Comparison of ENCODE assay signal across 21 cellular contexts in genomic region chr16:64542152-64542551, GRCh38.
DNase-seq lines count a peak whose midpoint lies in the region; ATAC-seq, FAIRE-seq and TF ChIP-seq lines count a peak whose summit lies in the region.
"Had no signal": no experiment of that assay in that cellular context is flagged by ENCODE, and none has a peak within 500 bp of the region (broad histone marks: within the 10 kb centered on the region; RNA-seq: fewer than 3 reads in every experiment).

No MANE protein-coding gene starts in this region.

- TF ChIP-seq CTCF in A549 (IDR thresholded peaks at IDR 0.05) = no peak
- TF ChIP-seq CTCF in IMR-90 (conservative IDR thresholded peaks at IDR 0.05; ENCODE audit: low read depth, low read length) = no peak
- TF ChIP-seq CTCF in nephron (IDR thresholded peaks at IDR 0.05; ENCODE audit: unreplicated experiment in 3 of 3) = no peak

- H3K27ac Mint-ChIP-seq in nephron = peak overlapping the region in 2 of 3 experiments; percentile 19 to 48
- H3K27ac Mint-ChIP-seq: B cell; CD4-positive, alpha-beta T cell; CD8-positive, alpha-beta T cell had no signal

- H3K27me3 ChIP-seq in IMR-90 (ENCODE audit: control insufficient read depth, insufficient read depth, low read length) = no peaks in the 10 kb centered on the region
- no peaks in the 10 kb centered on the region for H3K27me3 ChIP-seq in effector memory CD4-positive, alpha-beta T cell (replicated peaks; ENCODE audit: control insufficient read depth, insufficient read depth, low read length, poor library complexity, severe bottlenecking)
- H3K27me3 ChIP-seq: BLaER1 treated with 17β-estradiol and CSF1 and Interleukin-3, amounts not matched to agents 10 nM and 100 nM had no signal

- no peak overlapping the region for H2BK5ac ChIP-seq in IMR-90 (ENCODE audit: low read depth, low read length, poor library complexity, severe bottlenecking)

- H4K5ac ChIP-seq in IMR-90 (ENCODE audit: low read depth, low read length) = no peak overlapping the region

- H3K14ac ChIP-seq in IMR-90 (replicated peaks; ENCODE audit: low read depth, low read length) = no peak overlapping the region

- H2BK15ac ChIP-seq in IMR-90 (ENCODE audit: low read depth, low read length) = no peak overlapping the region

- H3K9me1 ChIP-seq in IMR-90 (ENCODE audit: insufficient read depth, low read length) = no peaks in the 10 kb centered on the region

- CTCF ChIA-PET in A549 (lab: Yijun Ruan, JAX) (no interaction called here), IMR-90 (lab: Yijun Ruan, JAX) (no interaction called here)

- H3K4me1 Mint-ChIP-seq in nephron = peaks cover 24% of the 10 kb centered on the region
- H3K4me1 Mint-ChIP-seq: B cell had no signal

- no peak for FAIRE-seq in A549 (lab: Jason Lieb, UNC)
- FAIRE-seq: A204.1, D721Med, G401.6, GM12891, GM19239 had no signal

- H3K18ac ChIP-seq in IMR-90 (ENCODE audit: low read depth, low read length) = no peak overlapping the region

- no peak overlapping the region for H4K91ac ChIP-seq in IMR-90 (ENCODE audit: insufficient read depth, low read depth, low read length)

- dilution Hi-C loops in IMR-90 (cut with HindIII; ENCODE audit: low sequenced_read_pairs, unreplicated experiment) = no loop called here

- BruUV-seq in IMR-90 (replicated peaks; lab: Mats Ljungman, UMichigan) = no TSS peak

- intact Hi-C loops in IMR-90 (cut with micrococcal nuclease) = no loop called here

- WGBS in A549 (ENCODE audit: missing lambda C conversion rate) = 11% methylated on average over 2 of the region's 2 CpGs
- WGBS in IMR-90 (ENCODE audit: extremely low coverage in 2 of 2, insufficient read length in 1 of 2), 2 experiments = no CpG with 5 or more reads among the region's 2 CpGs

- H3K4me3 ChIP-seq in A549 (no peak overlapping the region), IMR-90 (ENCODE audit: insufficient read depth, low read depth, low read length) (no peak overlapping the region)
- H3K4me3 ChIP-seq in effector memory CD4-positive, alpha-beta T cell (ENCODE audit: insufficient read depth, low read depth, low read length, poor library complexity, severe bottlenecking) = no peak overlapping the region
- H3K4me3 ChIP-seq: BLaER1 treated with 17β-estradiol and CSF1 and Interleukin-3, amounts not matched to agents 10 nM and 100 nM had no signal

- H3K4ac ChIP-seq in IMR-90 (ENCODE audit: low read depth, low read length) = no peak overlapping the region

- no peak for TF ChIP-seq EP300 in A549 (IDR thresholded peaks at IDR 0.05)

- no peak overlapping the region for H4K8ac ChIP-seq in IMR-90 (ENCODE audit: low read depth in 2 of 2, low read length in 2 of 2)

- TF ChIP-seq RAD21 in A549 (conservative IDR thresholded peaks at IDR 0.05 in 1 of 2, IDR thresholded peaks at IDR 0.05 in 1 of 2) = no peak
- TF ChIP-seq RAD21 in IMR-90 (IDR thresholded peaks at IDR 0.05; ENCODE audit: low read length) = no peak

- H3K36me3 ChIP-seq in IMR-90 (ENCODE audit: control insufficient read depth, insufficient read depth, low read length) = no peaks in the 10 kb centered on the region
- no peaks in the 10 kb centered on the region for H3K36me3 ChIP-seq in effector memory CD4-positive, alpha-beta T cell (ENCODE audit: control insufficient read depth, insufficient read depth, low read length)
- H3K36me3 ChIP-seq: BLaER1 treated with 17β-estradiol and CSF1 and Interleukin-3, amounts not matched to agents 10 nM and 100 nM had no signal

- peaks cover 3% of the 10 kb centered on the region for H3K9me3 Mint-ChIP-seq in nephron

- H2BK120ac ChIP-seq in IMR-90 (ENCODE audit: low read depth, low read length) = no peak overlapping the region

- H3K27ac ChIP-seq in A549 (no peak overlapping the region), IMR-90 (ENCODE audit: insufficient read depth, low read length) (no peak overlapping the region)
- no peak overlapping the region for H3K27ac ChIP-seq in effector memory CD4-positive, alpha-beta T cell (ENCODE audit: insufficient read depth, low read length, poor library complexity, severe bottlenecking)
- H3K27ac ChIP-seq: BLaER1 treated with 17β-estradiol and CSF1 and Interleukin-3, amounts not matched to agents 10 nM and 100 nM; C4-2B had no signal

- no peak overlapping the region for H2BK20ac ChIP-seq in IMR-90 (ENCODE audit: low read depth, low read length)

- no peak overlapping the region for H3K23ac ChIP-seq in IMR-90 (ENCODE audit: low read depth, low read length)

- ATAC-seq in A549 (no peak), IMR-90 (ENCODE audit: low read depth) (no peak)
- ATAC-seq in stimulated activated naive CD8-positive, alpha-beta T cell treated with anti-CD3 and anti-CD28 coated beads, Interleukin-15, Interleukin-2, amounts not matched to agents 100 U/mL and 50 U/mL, for 24 hours = no peak
- ATAC-seq: CD8-positive, alpha-beta T cell had no signal

- TF ChIP-seq POLR2A in A549 (IDR thresholded peaks at IDR 0.05; ENCODE audit: low read length) (no peak), IMR-90 (IDR thresholded peaks at IDR 0.05; ENCODE audit: low read depth, low read length) (no peak)

- H3K27me3 Mint-ChIP-seq in nephron (ENCODE audit: low read depth) = no peaks in the 10 kb centered on the region
- H3K27me3 Mint-ChIP-seq: B cell; CD4-positive, alpha-beta T cell had no signal

- H2AK9ac ChIP-seq in IMR-90 (replicated peaks; ENCODE audit: low read depth, low read length, poor library complexity) = no peak overlapping the region

- H3K4me2 ChIP-seq in A549 = no peak overlapping the region
- H3K4me2 ChIP-seq in IMR-90 (ENCODE audit: low read depth, low read length) = no peak overlapping the region
- H3K4me2 ChIP-seq: BLaER1 treated with 17β-estradiol and CSF1 and Interleukin-3, amounts not matched to agents 10 nM and 100 nM had no signal

- in situ Hi-C loops in IMR-90 (cut with MboI; ENCODE audit: low sequenced_read_pairs) = no loop called here

- H3K9me3 ChIP-seq in A549 (no peaks in the 10 kb centered on the region), IMR-90 (ENCODE audit: control insufficient read depth, insufficient read depth, low read length) (no peaks in the 10 kb centered on the region)
- no peaks in the 10 kb centered on the region for H3K9me3 ChIP-seq in effector memory CD4-positive, alpha-beta T cell (ENCODE audit: control insufficient read depth, low read length)
- H3K9me3 ChIP-seq: BLaER1 treated with 17β-estradiol and CSF1 and Interleukin-3, amounts not matched to agents 10 nM and 100 nM; Caco-2 had no signal

- no peaks in the 10 kb centered on the region for H3K79me1 ChIP-seq in IMR-90 (ENCODE audit: low read depth in 1 of 2, low read length in 2 of 2)

- DNase-seq in A549 (ENCODE audit: low read depth in 1 of 2, low spot score in 1 of 2) = no peak
- DNase-seq in IMR-90 = no peak
- DNase-seq in stimulated activated naive CD8-positive, alpha-beta T cell treated with anti-CD3 and anti-CD28 coated beads, Interleukin-15, Interleukin-2, amounts not matched to agents 100 U/mL and 50 U/mL, for 24 hours = no peak
- DNase-seq in effector memory CD4-positive, alpha-beta T cell = no peak
- DNase-seq: 8988T; AML-193; Caco-2; Calu3; CD4-positive, alpha-beta T cell; CD8-positive, alpha-beta T cell; DMS79 treated with DMSO at 0.1 percent for 48 hours; GF-D8 had no signal

- no peak overlapping the region for H3K9ac ChIP-seq in IMR-90 (ENCODE audit: low read depth, low read length)
- H3K9ac ChIP-seq: BLaER1 treated with 17β-estradiol and CSF1 and Interleukin-3, amounts not matched to agents 10 nM and 100 nM had no signal

- H2AFZ ChIP-seq in IMR-90 (replicated peaks; ENCODE audit: low read length, poor library complexity) = no peak overlapping the region

- POLR2A ChIA-PET in A549 (lab: Yijun Ruan, JAX) (no interaction called here), IMR-90 (lab: Charles Lee; ENCODE audit: unreplicated experiment) (no interaction called here)

- no peaks in the 10 kb centered on the region for H4K20me1 ChIP-seq in IMR-90 (ENCODE audit: insufficient read depth, low read length)
- H4K20me1 ChIP-seq: BLaER1 treated with 17β-estradiol and CSF1 and Interleukin-3, amounts not matched to agents 10 nM and 100 nM had no signal

- H3K4me3 Mint-ChIP-seq in nephron = no peak overlapping the region
- H3K4me3 Mint-ChIP-seq: B cell; CD4-positive, alpha-beta T cell; CD8-positive, alpha-beta T cell had no signal

- peaks cover 3% of the 10 kb centered on the region for H3K36me3 Mint-ChIP-seq in nephron (ENCODE audit: low read depth)
- H3K36me3 Mint-ChIP-seq: CD8-positive, alpha-beta T cell had no signal

- H3K4me1 ChIP-seq in A549 (no peaks in the 10 kb centered on the region), IMR-90 (ENCODE audit: control insufficient read depth, insufficient read depth, low read length) (no peaks in the 10 kb centered on the region)
- H3K4me1 ChIP-seq in effector memory CD4-positive, alpha-beta T cell (ENCODE audit: control insufficient read depth, insufficient read depth, low read length, poor library complexity, severe bottlenecking) = no peaks in the 10 kb centered on the region
- H3K4me1 ChIP-seq: BLaER1 treated with 17β-estradiol and CSF1 and Interleukin-3, amounts not matched to agents 10 nM and 100 nM; Caco-2 had no signal

- no peak overlapping the region for H2AK5ac ChIP-seq in IMR-90 (ENCODE audit: low read depth, low read length)

- H3K56ac ChIP-seq in IMR-90 (ENCODE audit: extremely low read depth, insufficient read depth, low read length) = no peak overlapping the region

TF ChIP-seq in A549, 52 proteins besides CTCF, POLR2A, EP300 and RAD21:
- TF ChIP-seq ESRRA (IDR thresholded peaks at IDR 0.05; ENCODE audit: borderline replicate concordance, low read length) (no peak), MAFK (IDR thresholded peaks at IDR 0.05; ENCODE audit: partially characterized antibody) (peak; percentile 53)

TF ChIP-seq in IMR-90, 13 proteins besides CTCF, POLR2A, EP300 and RAD21:
- TF ChIP-seq ELK1 (IDR thresholded peaks at IDR 0.05; ENCODE audit: borderline replicate concordance, low read depth, low read length) (no peak), MAFK (IDR thresholded peaks at IDR 0.05; ENCODE audit: low read depth, low read length) (peak; percentile 61)
